34 cellular contexts compared by ENCODE assay signal in genomic region chr3:123683755-123684154, GRCh38.
DNase-seq lines count a peak whose midpoint lies in the region; ATAC-seq and TF ChIP-seq lines count a peak whose summit lies in the region.
"Had no signal": no experiment of that assay in that cellular context is flagged by ENCODE, and none has a peak within 500 bp of the region (broad histone marks: within the 10 kb centered on the region; RNA-seq: fewer than 3 reads in every experiment).

No MANE protein-coding gene starts in this region.

- TF ChIP-seq POLR2A in breast epithelium (IDR thresholded peaks at IDR 0.05), result no peak
- TF ChIP-seq POLR2A in spleen (IDR thresholded peaks at IDR 0.05), result no peak

- H4K8ac ChIP-seq in mesenchymal stem cell (ENCODE audit: low read length), result no peak overlapping the region

- intact Hi-C loops in breast epithelium (cut with DNase I; ENCODE audit: low total_unique reads) (no loop called here), MCF 10A (cut with micrococcal nuclease) (no loop called here), spleen (cut with DNase I; ENCODE audit: low total_unique reads) (no loop called here)

- H3K4me3 ChIP-seq in breast epithelium, result no peak overlapping the region
- H3K4me3 ChIP-seq in mesenchymal stem cell (ENCODE audit: insufficient read depth in 1 of 2, low read depth in 1 of 2, low read length in 2 of 2), result no peak overlapping the region
- no peak overlapping the region for H3K4me3 ChIP-seq in spleen
- H3K4me3 ChIP-seq: hepatocyte, neural progenitor cell, right atrium auricular region had no signal

- peak overlapping the region; percentile 84 for H2AK5ac ChIP-seq in mesenchymal stem cell (ENCODE audit: low read length, severe bottlenecking)

- POLR2A ChIA-PET in MCF 10A (lab: Yijun Ruan, JAX), result no interaction called here

- H3K79me1 ChIP-seq in mesenchymal stem cell (replicated peaks; ENCODE audit: low read length, poor library complexity, severe bottlenecking), result peaks cover 24% of the 10 kb centered on the region

- peaks cover 26% of the 10 kb centered on the region for H3K27me3 Mint-ChIP-seq in MCF 10A (ENCODE audit: insufficient read depth, unreplicated experiment)
- H3K27me3 Mint-ChIP-seq: dendritic cell treated with granulocyte-macrophage colony-stimulating factor and Interleukin-4, amounts not matched to agents 40 ng/mL and 50 ng/mL, for 4 days; stimulated activated naive CD8-positive, alpha-beta T cell treated with anti-CD3 and anti-CD28 coated beads, Interleukin-15, amount 100 ng/mL, for 72 hours had no signal

- H3K4me3 Mint-ChIP-seq in MCF 10A (ENCODE audit: unreplicated experiment), result no peak overlapping the region
- H3K4me3 Mint-ChIP-seq: activated CD8-positive, alpha-beta memory T cell treated with anti-CD3 and anti-CD28 coated beads, Interleukin-2, amount 10 ng/mL, durations not matched to agents 7 days and 5 days; activated T-cell treated with anti-CD3 and anti-CD28 coated beads, Interleukin-2, amount 50 U/mL, for 4 hours; CD14-positive monocyte; dendritic cell treated with granulocyte-macrophage colony-stimulating factor and Interleukin-4, amounts not matched to agents 40 ng/mL and 50 ng/mL, for 4 days; neural progenitor cell; stimulated activated naive CD8-positive, alpha-beta T cell treated with anti-CD3 and anti-CD28 coated beads, Interleukin-15, amount 100 ng/mL, for 72 hours; T-helper 17 cell had no signal

- H3K9me3 Mint-ChIP-seq in MCF 10A (ENCODE audit: unreplicated experiment), result no peaks in the 10 kb centered on the region
- H3K9me3 Mint-ChIP-seq: activated T-cell treated with anti-CD3 and anti-CD28 coated beads, Interleukin-2, amount 50 U/mL, for 4 hours; CD14-positive monocyte; dendritic cell treated with granulocyte-macrophage colony-stimulating factor and Interleukin-4, amounts not matched to agents 40 ng/mL and 50 ng/mL, for 4 days; neural progenitor cell; stimulated activated naive CD8-positive, alpha-beta T cell treated with anti-CD3 and anti-CD28 coated beads, Interleukin-15, amount 100 ng/mL, for 72 hours had no signal

- no peak overlapping the region for H3K23ac ChIP-seq in mesenchymal stem cell (ENCODE audit: low read length in 2 of 2)

- no peak for DNase-seq in breast epithelium (ENCODE audit: low spot score in 2 of 2)
- no peak for DNase-seq in MCF 10A (ENCODE audit: unreplicated experiment)
- no peak for DNase-seq in mesenchymal stem cell
- DNase-seq in spleen, result no peak
- no peak for DNase-seq in 8988T
- DNase-seq: activated CD4-positive, CD25-positive, alpha-beta regulatory T cell; activated CD8-positive, alpha-beta memory T cell treated with anti-CD3 and anti-CD28 coated beads, Interleukin-2, amount 10 ng/mL, durations not matched to agents 7 days and 5 days; activated gamma-delta T cell treated with Interleukin-2 at 50 U/mL for 16 hours; activated T-cell treated with anti-CD3 and anti-CD28 coated beads, Interleukin-2, amount 50 U/mL, for 4 hours; Caco-2; central memory CD4-positive, alpha-beta T cell; DMS53; erythroblast; foreskin melanocyte; GOT3; Kasumi-1; kidney glomerular epithelial cell; NCI-H1417 treated with DMSO at 0.1 percent for 48 hours; NCI-H2029 treated with DMSO at 0.1 percent for 48 hours; NCI-H2227 treated with DMSO at 0.1 percent for 48 hours; SHP77; stimulated activated CD4-positive, alpha-beta T cell treated with anti-CD3 and anti-CD28 coated beads, Interleukin-12 subunit alpha, Interleukin-12 subunit beta, amount 100 ng/mL, for 4 hours; stimulated activated CD4-positive, alpha-beta T cell treated with anti-CD3 and anti-CD28 coated beads, Interleukin-2, amount 100 ng/mL, for 48 hours; stimulated activated naive CD8-positive, alpha-beta T cell treated with anti-CD3 and anti-CD28 coated beads, Interleukin-15, amount 100 ng/mL, for 72 hours; T-helper 17 cell had no signal

- H3K4me1 ChIP-seq in breast epithelium, result no peaks in the 10 kb centered on the region
- H3K4me1 ChIP-seq in mesenchymal stem cell (ENCODE audit: control insufficient read depth, insufficient read depth, low read depth, low read length), result peaks cover 56% of the 10 kb centered on the region
- H3K4me1 ChIP-seq in spleen, result peaks cover 0 to 67% (median 16%) of the 10 kb centered on the region in 6 donors
- H3K4me1 ChIP-seq: Caco-2, parathyroid adenoma had no signal

- H3K27me3 ChIP-seq in breast epithelium (no peaks in the 10 kb centered on the region), mesenchymal stem cell (ENCODE audit: control insufficient read depth in 1 of 2, insufficient read depth in 1 of 2, low read length in 2 of 2) (no peaks in the 10 kb centered on the region), spleen (replicated peaks in 1 of 7) (no peaks in the 10 kb centered on the region)
- H3K27me3 ChIP-seq: hepatocyte, neural progenitor cell, right atrium auricular region had no signal

- WGBS in mesenchymal stem cell, result 90% methylated on average over 5 of the region's 5 CpGs
- 64 to 83% (median 74%) methylated on average over 5 of the region's 5 CpGs for WGBS in spleen, 5 donors

- no TSS peak for BruUV-seq in MCF 10A (replicated peaks; lab: Mats Ljungman, UMichigan)

- no peak overlapping the region for H3K14ac ChIP-seq in mesenchymal stem cell (ENCODE audit: low read length in 2 of 2)

- H2BK5ac ChIP-seq in mesenchymal stem cell (ENCODE audit: low read depth, low read length, poor library complexity, severe bottlenecking), result no peak overlapping the region

- CTCF ChIA-PET in MCF 10A (lab: Yijun Ruan, JAX), result interaction anchor here (0.6 to 1.1 kb wide), 3 partner anchors 19 to 32 kb away, joined by 3 read pairs; no protein-coding TSS in a partner anchor

- no peak overlapping the region for H3K4me2 ChIP-seq in mesenchymal stem cell (ENCODE audit: low read length, poor library complexity, severe bottlenecking)
- H3K4me2 ChIP-seq: hepatocyte, neural progenitor cell had no signal

- H3K27ac ChIP-seq in breast epithelium (peak overlapping the region; percentile 36 to 66), mesenchymal stem cell (ENCODE audit: low read length, poor library complexity, severe bottlenecking) (no peak overlapping the region), spleen (peak overlapping the region in 5 of 8 donors; percentile 32 to 55 (median 47))
- H3K27ac ChIP-seq: hepatocyte, neural progenitor cell, parathyroid adenoma, right atrium auricular region had no signal

- peak overlapping the region in 1 of 2 experiments; percentile 32 for H3K18ac ChIP-seq in mesenchymal stem cell (ENCODE audit: low read depth in 1 of 2, low read length in 2 of 2)

- no peak overlapping the region for H2AFZ ChIP-seq in mesenchymal stem cell (ENCODE audit: low read depth, low read length)
- H2AFZ ChIP-seq: hepatocyte, neural progenitor cell, parathyroid adenoma had no signal

- peaks cover 15% of the 10 kb centered on the region for H3K4me1 Mint-ChIP-seq in MCF 10A (ENCODE audit: insufficient read depth, unreplicated experiment)
- H3K4me1 Mint-ChIP-seq: activated CD8-positive, alpha-beta memory T cell treated with anti-CD3 and anti-CD28 coated beads, Interleukin-2, amount 10 ng/mL, durations not matched to agents 7 days and 5 days; CD14-positive monocyte; stimulated activated naive CD8-positive, alpha-beta T cell treated with anti-CD3 and anti-CD28 coated beads, Interleukin-15, amount 100 ng/mL, for 72 hours had no signal

- H3K4ac ChIP-seq in mesenchymal stem cell (ENCODE audit: low read depth in 1 of 2, low read length in 2 of 2), result peak overlapping the region; percentile 33 to 75

- TF ChIP-seq CTCF in breast epithelium (IDR thresholded peaks at IDR 0.05) (no peak), MCF 10A (IDR thresholded peaks at IDR 0.05; ENCODE audit: unreplicated experiment) (no peak), spleen (IDR thresholded peaks at IDR 0.05 in 8 of 11, conservative IDR thresholded peaks at IDR 0.05 in 3 of 11) (no peak)

- H3K36me3 ChIP-seq in breast epithelium (no peaks in the 10 kb centered on the region), mesenchymal stem cell (ENCODE audit: control insufficient read depth in 1 of 2, insufficient read depth in 2 of 2, low read depth in 1 of 2, low read length in 2 of 2) (peaks cover 32 to 62% of the 10 kb centered on the region in 2 experiments), spleen (peaks cover 0 to 14% (median 0%) of the 10 kb centered on the region in 6 donors)
- H3K36me3 ChIP-seq: neural progenitor cell, right atrium auricular region had no signal

- H2BK120ac ChIP-seq in mesenchymal stem cell (ENCODE audit: low read depth, low read length), result no peak overlapping the region

- H4K91ac ChIP-seq in mesenchymal stem cell (ENCODE audit: low read length), result no peak overlapping the region

- peak overlapping the region; percentile 9 for H3K9ac ChIP-seq in mesenchymal stem cell (ENCODE audit: low read length)
- H3K9ac ChIP-seq: neural progenitor cell, parathyroid adenoma had no signal

- H3K36me3 Mint-ChIP-seq in MCF 10A (ENCODE audit: insufficient read depth, unreplicated experiment), result no peaks in the 10 kb centered on the region
- H3K36me3 Mint-ChIP-seq: activated CD8-positive, alpha-beta memory T cell treated with anti-CD3 and anti-CD28 coated beads, Interleukin-2, amount 10 ng/mL, durations not matched to agents 7 days and 5 days; CD14-positive monocyte had no signal

- H3K9me3 ChIP-seq in breast epithelium (no peaks in the 10 kb centered on the region), mesenchymal stem cell (ENCODE audit: control insufficient read depth, low read length) (no peaks in the 10 kb centered on the region), spleen (no peaks in the 10 kb centered on the region)
- H3K9me3 ChIP-seq: Caco-2, right atrium auricular region had no signal

- ATAC-seq in GM19397 (IDR thresholded peaks at IDR 0.05; ENCODE audit: unreplicated experiment), result no peak
- ATAC-seq in GM19328 (IDR thresholded peaks at IDR 0.05; ENCODE audit: unreplicated experiment), result no peak
- ATAC-seq in GM21528 (IDR thresholded peaks at IDR 0.05; ENCODE audit: low FRiP score, unreplicated experiment), result no peak
- ATAC-seq: activated CD8-positive, alpha-beta memory T cell treated with anti-CD3 and anti-CD28 coated beads, Interleukin-2, amount 10 ng/mL, durations not matched to agents 7 days and 5 days; activated T-cell treated with anti-CD3 and anti-CD28 coated beads, Interleukin-2, amount 50 U/mL, for 4 hours; stimulated activated naive CD8-positive, alpha-beta T cell treated with anti-CD3 and anti-CD28 coated beads, Interleukin-15, amount 100 ng/mL, for 72 hours; T-helper 17 cell had no signal

- H2BK12ac ChIP-seq in mesenchymal stem cell (ENCODE audit: low read length in 2 of 2), result peak overlapping the region in 1 of 2 experiments; percentile 18

- H3K27ac Mint-ChIP-seq in MCF 10A (ENCODE audit: low read depth, unreplicated experiment), result no peak overlapping the region
- H3K27ac Mint-ChIP-seq: activated CD8-positive, alpha-beta memory T cell treated with anti-CD3 and anti-CD28 coated beads, Interleukin-2, amount 10 ng/mL, durations not matched to agents 7 days and 5 days; CD14-positive monocyte; dendritic cell treated with granulocyte-macrophage colony-stimulating factor and Interleukin-4, amounts not matched to agents 40 ng/mL and 50 ng/mL, for 4 days; neural progenitor cell; stimulated activated naive CD8-positive, alpha-beta T cell treated with anti-CD3 and anti-CD28 coated beads, Interleukin-15, amount 100 ng/mL, for 72 hours; T-helper 17 cell had no signal

- no peak overlapping the region for H2BK15ac ChIP-seq in mesenchymal stem cell (ENCODE audit: low read depth, poor library complexity, severe bottlenecking)
